ENCODE assay signal across 8 cellular contexts in genomic region chr7:104231054-104232046, GRCh38. TPM values are rescaled to one million over a fixed set of nuclear protein-coding genes. Genes with fewer than 3 reads are reported as not detected.
A peak's percentile ranks its signal among the peaks of the same experiment; 100 is the strongest.
DNase-seq lines count a peak whose midpoint lies in the region; ATAC-seq and TF ChIP-seq lines count a peak whose summit lies in the region.

No MANE protein-coding gene starts in this region.

- no peak overlapping the region for H3K4me3 Mint-ChIP-seq in chondrocyte (ENCODE audit: unreplicated experiment)

- peak; percentile 42 to 57 for DNase-seq in AML-193 (lab: John Stamatoyannopoulos, UW)
- peak; percentile 54 for DNase-seq in NCI-H2029 (lab: John Stamatoyannopoulos, UW)
- no peak for DNase-seq in chondrocyte (ENCODE audit: low spot score)
- DNase-seq in left lung: peak in 1 of 2 donors; percentile 54
- DNase-seq in stimulated activated naive CD4-positive, alpha-beta T cell (lab: John Stamatoyannopoulos, UW): peak; percentile 1 to 40 (median 10)

- peaks cover 2% of the 10 kb centered on the region for H3K4me1 Mint-ChIP-seq in chondrocyte (ENCODE audit: low read depth)

- no peaks in the 10 kb centered on the region for H3K4me1 ChIP-seq in left lung

- no peak overlapping the region for H3K4me3 ChIP-seq in left lung

- intact Hi-C loops in left lung (cut with DNase I): no loop called here

- peaks cover 24% of the 10 kb centered on the region for H3K27me3 Mint-ChIP-seq in chondrocyte (ENCODE audit: low read depth)

- H3K36me3 Mint-ChIP-seq in chondrocyte (ENCODE audit: low read depth): no peaks in the 10 kb centered on the region

- peak; percentile 93 for TF ChIP-seq CTCF in VCaP (conservative IDR thresholded peaks at IDR 0.05)
- peak; percentile 88 for TF ChIP-seq CTCF in chondrocyte (IDR thresholded peaks at IDR 0.05)
- TF ChIP-seq CTCF in left lung (IDR thresholded peaks at IDR 0.05): peak; percentile 62 to 68

- H3K27ac Mint-ChIP-seq in chondrocyte (ENCODE audit: unreplicated experiment): no peak overlapping the region

- H3K36me3 ChIP-seq in left lung: no peaks in the 10 kb centered on the region

- H3K9me3 Mint-ChIP-seq in chondrocyte (ENCODE audit: low read depth): no peaks in the 10 kb centered on the region

- H3K27ac ChIP-seq in VCaP (no peak overlapping the region), left lung (no peak overlapping the region)

- H3K9me3 ChIP-seq in left lung: no peaks in the 10 kb centered on the region

- ATAC-seq in GM18511 (IDR thresholded peaks at IDR 0.05; ENCODE audit: unreplicated experiment) (peak; percentile 99), HG02973 (IDR thresholded peaks at IDR 0.05; ENCODE audit: unreplicated experiment) (peak; percentile 96), left lung (peak; percentile 96)

- peaks cover 0 to 6% of the 10 kb centered on the region in 2 donors for H3K27me3 ChIP-seq in left lung

RNA-seq across cellular contexts. Expression of gene ORC5, which starts 23.5 kb away (rescaled TPM):
- total RNA-seq in chondrocyte (12.0 to 14.3 TPM (median 14.2 TPM) in 3 replicates), left lung (10 to 100 TPM; 14.4 to 19.2 TPM)
